ENCODE assay signal across 27 cellular contexts in genomic region chr22:20232781-20233180, GRCh38.
"Had no signal": no experiment of that assay in that cellular context is flagged by ENCODE, and none has a peak within 500 bp of the region (broad histone marks: within the 10 kb centered on the region; RNA-seq: fewer than 3 reads in every experiment).

No MANE protein-coding gene starts in this region.

- H3K36me3 Mint-ChIP-seq: memory B cell; natural killer cell; stimulated activated naive B cell treated with anti-CD40 and anti-IgM and Interleukin-4, amounts not matched to agents 10 μg/mL and 1 μg/mL and 100 μg/mL, for 72 hours had no signal

- H3K27me3 ChIP-seq: gastrocnemius medialis, hepatocyte, neutrophil, right lobe of liver, transverse colon, upper lobe of right lung, uterus had no signal

- H3K9me3 ChIP-seq: gastrocnemius medialis, neutrophil, right lobe of liver, thoracic aorta, transverse colon, upper lobe of right lung, uterus had no signal

- H3K27me3 Mint-ChIP-seq: dendritic cell treated with granulocyte-macrophage colony-stimulating factor and Interleukin-4, amounts not matched to agents 40 ng/mL and 50 ng/mL, for 4 days; stimulated activated naive B cell treated with anti-CD40 and anti-IgM and Interleukin-4, amounts not matched to agents 10 μg/mL and 1 μg/mL and 100 μg/mL, for 72 hours; stimulated activated naive CD8-positive, alpha-beta T cell treated with anti-CD3 and anti-CD28 coated beads, Interleukin-15, Interleukin-2, amounts not matched to agents 100 ng/mL and 50 ng/mL, for 24 hours had no signal

- ATAC-seq: esophagus mucosa; gastrocnemius medialis; left lobe of liver; natural killer cell; right lobe of liver; stimulated activated naive B cell treated with anti-CD40 and anti-IgM and Interleukin-4, amounts not matched to agents 10 μg/mL and 1 μg/mL and 100 μg/mL, for 72 hours; upper lobe of right lung had no signal

- H3K4me1 Mint-ChIP-seq: endodermal cell, memory B cell had no signal

- H3K4me2 ChIP-seq: hepatocyte had no signal

- H3K4me3 ChIP-seq: gastrocnemius medialis, hepatocyte, lung, right lobe of liver, thoracic aorta, transverse colon, upper lobe of right lung, uterus had no signal

- H3K9ac ChIP-seq: parathyroid adenoma had no signal

- H3K36me3 ChIP-seq: gastrocnemius medialis, neutrophil, right lobe of liver, thoracic aorta, transverse colon, upper lobe of right lung, uterus had no signal

- H3K4me3 Mint-ChIP-seq: dendritic cell treated with granulocyte-macrophage colony-stimulating factor and Interleukin-4, amounts not matched to agents 40 ng/mL and 50 ng/mL, for 4 days; endodermal cell; memory B cell; natural killer cell; stimulated activated naive B cell treated with anti-CD40 and anti-IgM and Interleukin-4, amounts not matched to agents 10 μg/mL and 1 μg/mL and 100 μg/mL, for 72 hours; stimulated activated naive CD8-positive, alpha-beta T cell treated with anti-CD3 and anti-CD28 coated beads, Interleukin-15, Interleukin-2, amounts not matched to agents 100 ng/mL and 50 ng/mL, for 24 hours had no signal

- H3K27ac ChIP-seq: epithelial cell of prostate, gastrocnemius medialis, hepatocyte, neutrophil, parathyroid adenoma, right lobe of liver, thoracic aorta, transverse colon, upper lobe of right lung, uterus had no signal

- DNase-seq: effector CD8-positive, alpha-beta T cell; endodermal cell; foreskin fibroblast; gastrocnemius medialis; head of caudate nucleus; kidney; natural killer cell; right lobe of liver; small intestine; stimulated activated CD4-positive, alpha-beta T cell treated with anti-CD3 and anti-CD28 coated beads, Interleukin-15, amount 100 ng/mL, for 24 hours; stimulated activated CD4-positive, alpha-beta T cell treated with anti-CD3 and anti-CD28 coated beads, Interleukin-2, amount 100 ng/mL, for 48 hours; stimulated activated naive B cell treated with anti-CD40 and anti-IgM and Interleukin-4, amounts not matched to agents 10 μg/mL and 1 μg/mL and 100 μg/mL, for 72 hours; transverse colon; upper lobe of right lung; uterus had no signal

- H3K9me3 Mint-ChIP-seq: dendritic cell treated with granulocyte-macrophage colony-stimulating factor and Interleukin-4, amounts not matched to agents 40 ng/mL and 50 ng/mL, for 4 days; endodermal cell; memory B cell; natural killer cell; stimulated activated naive B cell treated with anti-CD40 and anti-IgM and Interleukin-4, amounts not matched to agents 10 μg/mL and 1 μg/mL and 100 μg/mL, for 72 hours; stimulated activated naive CD8-positive, alpha-beta T cell treated with anti-CD3 and anti-CD28 coated beads, Interleukin-15, Interleukin-2, amounts not matched to agents 100 ng/mL and 50 ng/mL, for 24 hours had no signal

- H3K27ac Mint-ChIP-seq: dendritic cell treated with granulocyte-macrophage colony-stimulating factor and Interleukin-4, amounts not matched to agents 40 ng/mL and 50 ng/mL, for 4 days; endodermal cell; memory B cell; natural killer cell; progenitor cell of endocrine pancreas; stimulated activated naive B cell treated with anti-CD40 and anti-IgM and Interleukin-4, amounts not matched to agents 10 μg/mL and 1 μg/mL and 100 μg/mL, for 72 hours; stimulated activated naive CD8-positive, alpha-beta T cell treated with anti-CD3 and anti-CD28 coated beads, Interleukin-15, Interleukin-2, amounts not matched to agents 100 ng/mL and 50 ng/mL, for 24 hours had no signal

- H3K4me1 ChIP-seq: gastrocnemius medialis, parathyroid adenoma, transverse colon, uterus had no signal
